ENCODE assay signal across 1 cellular context in genomic region chrX:23228950-23229448, GRCh38.
TF ChIP-seq lines count a peak whose summit lies in the region.

No MANE protein-coding gene starts in this region.

TF ChIP-seq in A549, 52 proteins besides CTCF, POLR2A, EP300 and RAD21:
- TF ChIP-seq ZSCAN20 (CRISPR knock-in tag; IDR thresholded peaks at IDR 0.05) (no peak), PBX3 (IDR thresholded peaks at IDR 0.05) (no peak), MAFK (IDR thresholded peaks at IDR 0.05; ENCODE audit: partially characterized antibody) (no peak), NFE2L2 (conservative IDR thresholded peaks at IDR 0.05; ENCODE audit: low read length) (no peak)
